ENCODE assay signal across 9 cellular contexts in genomic region chr11:804599-804964, GRCh38. TPM values are rescaled to one million over a fixed set of nuclear protein-coding genes. Genes with fewer than 3 reads are reported as not detected.
DNase-seq lines count a peak whose midpoint lies in the region; ATAC-seq, FAIRE-seq and TF ChIP-seq lines count a peak whose summit lies in the region.
"Had no signal": no experiment of that assay in that cellular context is flagged by ENCODE, and none has a peak within 500 bp of the region (broad histone marks: within the 10 kb centered on the region; RNA-seq: fewer than 3 reads in every experiment).

No MANE protein-coding gene starts in this region.

- H3K9ac ChIP-seq in GM12878 (ENCODE audit: control insufficient read depth, insufficient read depth, low read length): peak overlapping the region; percentile 90

- CTCF ChIA-PET in GM12878 (lab: Yijun Ruan, JAX): no interaction called here

- H3K9me3 ChIP-seq in cardiac muscle cell (ENCODE audit: low read depth) (no peaks in the 10 kb centered on the region), GM12878 (replicated peaks; ENCODE audit: control insufficient read depth, insufficient read depth, low read length) (no peaks in the 10 kb centered on the region), lower lobe of right lung (no peaks in the 10 kb centered on the region), upper lobe of left lung (no peaks in the 10 kb centered on the region)

- H3K79me2 ChIP-seq in GM12878 (ENCODE audit: control insufficient read depth, insufficient read depth, low read length): peaks cover 23% of the 10 kb centered on the region

- SMC1A ChIA-PET in GM12878 (lab: Charles Lee; ENCODE audit: uncharacterized antibody, unreplicated experiment): no interaction called here

- in situ Hi-C loops in GM12878 (cut with MboI): loop anchor here (25.0 kb wide), 1 partner anchor 1583 kb away; the partner anchor contains the start of gene CD81

- WGBS in GM12878 (ENCODE audit: insufficient coverage, insufficient replicate concordance, low lambda C conversion rate, missing lambda C conversion rate): 1% methylated on average over 18 of the region's 18 CpGs
- 6 to 8% methylated on average over 15 to 18 of the region's 18 CpGs for WGBS in upper lobe of left lung, 2 donors

- POLR2A ChIA-PET in GM12878 (lab: Charles Lee): interaction anchor here (2.7 kb wide), 1 partner anchor 15 kb away, joined by 9 read pairs; the partner anchor contains the start of gene PNPLA2

- peak overlapping the region; percentile 95 for H3K4me2 ChIP-seq in GM12878 (ENCODE audit: control insufficient read depth, insufficient read depth)

- no peak for TF ChIP-seq RAD21 in GM12878 (IDR thresholded peaks at IDR 0.05; ENCODE audit: insufficient read depth, low read depth, low read length)

- RAD21 ChIA-PET in GM12878 (lab: Charles Lee; ENCODE audit: unreplicated experiment): interaction anchor here (0.5 kb wide), 1 partner anchor 220 kb away, joined by 3 read pairs; no protein-coding TSS in a partner anchor

- peak overlapping the region; percentile 44 for H2AFZ ChIP-seq in GM12878 (ENCODE audit: control insufficient read depth, low read depth, low read length)

- H3K4me3 ChIP-seq in cardiac muscle cell (peak overlapping the region; percentile 54), GM12878 (peak overlapping the region; percentile 90), lower lobe of right lung (peak overlapping the region; percentile 79), upper lobe of left lung (peak overlapping the region; percentile 57 to 82 (median 62))

- BruUV-seq in GM12878 (replicated peaks; lab: Mats Ljungman, UMichigan): no TSS peak

- FAIRE-seq in GM12878 (lab: Jason Lieb, UNC): no peak
- FAIRE-seq: islet of Langerhans had no signal

- no peak overlapping the region for H3K27ac ChIP-seq in cardiac muscle cell
- peak overlapping the region; percentile 72 for H3K27ac ChIP-seq in GM12878 (ENCODE audit: control insufficient read depth, insufficient read depth)
- H3K27ac ChIP-seq in lower lobe of right lung: peak overlapping the region; percentile 93
- H3K27ac ChIP-seq in upper lobe of left lung: peak overlapping the region; percentile 90 to 96 (median 93)

- intact Hi-C loops in Right ventricle myocardium inferior (cut with DNase I) (no loop called here), GM12878 (cut with micrococcal nuclease; ENCODE audit: unreplicated experiment) (no loop called here), lower lobe of right lung (cut with DNase I) (no loop called here)

- ATAC-seq in Right ventricle myocardium inferior (no peak), GM12878 (no peak), lower lobe of right lung (no peak), upper lobe of left lung (ENCODE audit: low FRiP score in 2 of 2) (no peak), HG03460 (IDR thresholded peaks at IDR 0.05; ENCODE audit: unreplicated experiment) (no peak)

- H3K36me3 ChIP-seq in cardiac muscle cell: no peaks in the 10 kb centered on the region
- peaks cover 0 to 10% of the 10 kb centered on the region in 2 experiments; a peak in 2 of 4 replicates for H3K36me3 ChIP-seq in GM12878 (ENCODE audit: control insufficient read depth in 2 of 2, insufficient read depth in 2 of 2, low read length in 1 of 2)
- H3K36me3 ChIP-seq in lower lobe of right lung: peaks cover 28% of the 10 kb centered on the region
- peaks cover 0 to 29% (median 8%) of the 10 kb centered on the region in 4 donors for H3K36me3 ChIP-seq in upper lobe of left lung

- DNase-seq in cardiac muscle cell (ENCODE audit: low read depth in 1 of 2, low spot score in 1 of 2) (no peak), Right ventricle myocardium inferior (ENCODE audit: missing footprints) (no peak), GM12878 (ENCODE audit: low read depth, low spot score) (no peak), lower lobe of right lung (no peak), upper lobe of left lung (no peak), NCI-H128 (lab: John Stamatoyannopoulos, UW; ENCODE audit: unreplicated experiment) (no peak), HPDE6-E6E7 (ENCODE audit: extremely low spot score) (no peak)

- no peak for TF ChIP-seq POLR2A in GM12878 (IDR thresholded peaks at IDR 0.05; ENCODE audit: low read depth, low read length)
- TF ChIP-seq POLR2A in upper lobe of left lung (IDR thresholded peaks at IDR 0.05): no peak

- TF ChIP-seq CTCF in cardiac muscle cell (IDR thresholded peaks at IDR 0.05; ENCODE audit: low read depth, low read length) (no peak), GM12878 (IDR thresholded peaks at IDR 0.05 in 2 of 3, conservative IDR thresholded peaks at IDR 0.05 in 1 of 3; ENCODE audit: control insufficient read depth in 2 of 3, extremely low read depth in 1 of 3, insufficient read depth in 1 of 3, low read depth in 3 of 3, low read length in 3 of 3) (no peak), lower lobe of right lung (IDR thresholded peaks at IDR 0.05) (no peak), upper lobe of left lung (IDR thresholded peaks at IDR 0.05) (peak in 1 of 6 experiments; percentile 12)

- H3K27me3 ChIP-seq in cardiac muscle cell: no peaks in the 10 kb centered on the region
- H3K27me3 ChIP-seq in GM12878 (replicated peaks in 1 of 2; ENCODE audit: control insufficient read depth in 2 of 2, insufficient read depth in 2 of 2, low read length in 1 of 2): no peaks in the 10 kb centered on the region
- no peaks in the 10 kb centered on the region for H3K27me3 ChIP-seq in lower lobe of right lung (ENCODE audit: low read depth)
- no peaks in the 10 kb centered on the region for H3K27me3 ChIP-seq in upper lobe of left lung

- no peak for TF ChIP-seq EP300 in GM12878 (IDR thresholded peaks at IDR 0.05; ENCODE audit: borderline replicate concordance in 1 of 2, control insufficient read depth in 1 of 2, low read depth in 2 of 2, low read length in 2 of 2)
- TF ChIP-seq EP300 in upper lobe of left lung (IDR thresholded peaks at IDR 0.05): no peak

- no peaks in the 10 kb centered on the region for H4K20me1 ChIP-seq in GM12878 (ENCODE audit: control insufficient read depth, insufficient read depth)

- H3K4me1 ChIP-seq in cardiac muscle cell (ENCODE audit: low read depth) (peaks cover 12% of the 10 kb centered on the region), GM12878 (ENCODE audit: control insufficient read depth, insufficient read depth, low read length) (peaks cover 12% of the 10 kb centered on the region), lower lobe of right lung (peaks cover 34% of the 10 kb centered on the region), upper lobe of left lung (peaks cover 21 to 36% (median 28%) of the 10 kb centered on the region in 4 donors)

RNA-seq across cellular contexts. Expression of gene PIDD1, which starts 0.4 kb away (rescaled TPM):
- total RNA-seq in cardiac muscle cell (24.0 and 36.8 TPM in 2 replicates), Right ventricle myocardium inferior (7.2 TPM), GM12878 (2014; rRNA removed) (15.6 and 19.1 TPM in 2 replicates), GM12878 (2014; rRNA removed; fragmentation: Illumina TruSeq; extraction: Trizol) (3.8 and 4.0 TPM in 2 replicates), GM12878 (2021) (33.7 and 42.0 TPM in 2 replicates), lower lobe of right lung (12.6 TPM), upper lobe of left lung (10 to 100 TPM in 5 of 6 donors, 1 to 10 TPM in 1; 5.2 to 76.5 (median 15.4) TPM)
- polyA plus RNA-seq in cardiac muscle cell (33.4 and 40.2 TPM in 2 replicates), GM12878 (2011; rRNA removed) (2.8 and 8.0 TPM in 2 replicates), GM12878 (2014; fragmentation: Illumina TruSeq; extraction: Trizol) (0.54 and 2.1 TPM in 2 replicates), GM12878 (2014; fragmentation: Nextera tagmentation; extraction: Ambion mirVana) (under 1 TPM; 0.11 to 0.84 TPM), GM12878 (2014; rRNA removed) (52.2 and 64.4 TPM in 2 replicates), GM12878 (2016; fragmentation: Nextera tagmentation; extraction: Ambion mirVana) (10 to 100 TPM; 52.6 to 53.6 TPM)
- 27.7 and 33.8 TPM in 2 replicates for total RNA-seq in GM12878 (2013; cell fraction: nucleolus; rRNA removed)
- polyA plus RNA-seq in GM12878 (2011; ENCODE audit: low read depth): 5.8 TPM
- 15.9 and 28.4 TPM in 2 replicates for polyA plus RNA-seq in GM12878 (2011; cell fraction: cytosol; rRNA removed)
- 277 and 344 TPM in 2 replicates for polyA plus RNA-seq in GM12878 (2011; cell fraction: nucleus; rRNA removed)
- 23.5 and 27.2 TPM in 2 replicates for polyA plus RNA-seq in GM12878 (2012)
- 3.9 and 12.7 TPM in 2 replicates for polyA minus RNA-seq in GM12878 (2011; rRNA and poly(A)+ RNA removed)
- polyA minus RNA-seq in GM12878 (2011; cell fraction: cytosol; rRNA and poly(A)+ RNA removed): 7.5 and 9.9 TPM in 2 replicates
- polyA minus RNA-seq in GM12878 (2011; cell fraction: nucleus; rRNA and poly(A)+ RNA removed): 30.1 and 49.1 TPM in 2 replicates

RNA-seq across cellular contexts. Expression of gene RPLP2, which starts 5.2 kb away (rescaled TPM):
- total RNA-seq in cardiac muscle cell (523 and 1,109 TPM in 2 replicates), Right ventricle myocardium inferior (1,110 TPM), GM12878 (2014; rRNA removed) (1,170 and 1,176 TPM in 2 replicates), GM12878 (2014; rRNA removed; fragmentation: Illumina TruSeq; extraction: Trizol) (1,135 and 1,241 TPM in 2 replicates), GM12878 (2021) (3,558 and 3,573 TPM in 2 replicates), lower lobe of right lung (1,518 TPM), upper lobe of left lung (1,000 to 10,000 TPM in 2 of 6 donors, 100 to 1,000 TPM in 4; 451 to 1,926 (median 773) TPM)
- polyA plus RNA-seq in cardiac muscle cell (496 and 502 TPM in 2 replicates), GM12878 (2011; rRNA removed) (443 and 711 TPM in 2 replicates), GM12878 (2014; fragmentation: Illumina TruSeq; extraction: Trizol) (125 and 488 TPM in 2 replicates), GM12878 (2014; fragmentation: Nextera tagmentation; extraction: Ambion mirVana) (1,000 to 10,000 TPM; 1,446 to 3,075 TPM), GM12878 (2014; rRNA removed) (1,595 and 1,805 TPM in 2 replicates), GM12878 (2016; fragmentation: Nextera tagmentation; extraction: Ambion mirVana) (1,000 to 10,000 TPM; 1,515 to 1,516 TPM)
- 58.4 and 73.0 TPM in 2 replicates for total RNA-seq in GM12878 (2013; cell fraction: nucleolus; rRNA removed)
- polyA plus RNA-seq in GM12878 (2011; ENCODE audit: low read depth): 3,216 TPM
- polyA plus RNA-seq in GM12878 (2011; cell fraction: cytosol; rRNA removed): 1,333 and 1,853 TPM in 2 replicates
- polyA plus RNA-seq in GM12878 (2011; cell fraction: nucleus; rRNA removed): 557 and 616 TPM in 2 replicates
- polyA plus RNA-seq in GM12878 (2012): 3,626 and 3,659 TPM in 2 replicates
- 655 and 1,020 TPM in 2 replicates for polyA minus RNA-seq in GM12878 (2011; rRNA and poly(A)+ RNA removed)
- 836 and 935 TPM in 2 replicates for polyA minus RNA-seq in GM12878 (2011; cell fraction: cytosol; rRNA and poly(A)+ RNA removed)
- polyA minus RNA-seq in GM12878 (2011; cell fraction: nucleus; rRNA and poly(A)+ RNA removed): 148 and 193 TPM in 2 replicates

RNA-seq across cellular contexts. Expression of gene SLC25A22, which starts 6.5 kb away (rescaled TPM):
- total RNA-seq in cardiac muscle cell (17.6 and 34.7 TPM in 2 replicates), Right ventricle myocardium inferior (2.6 TPM), GM12878 (2014; rRNA removed) (7.5 and 8.3 TPM in 2 replicates), GM12878 (2014; rRNA removed; fragmentation: Illumina TruSeq; extraction: Trizol) (3.6 and 3.9 TPM in 2 replicates), GM12878 (2021) (22.8 and 27.0 TPM in 2 replicates), lower lobe of right lung (18.2 TPM), upper lobe of left lung (10 to 100 TPM; 13.6 to 29.3 (median 22.3) TPM)
- polyA plus RNA-seq in cardiac muscle cell (18.9 and 21.2 TPM in 2 replicates), GM12878 (2011; rRNA removed) (2.9 and 8.0 TPM in 2 replicates), GM12878 (2014; fragmentation: Illumina TruSeq; extraction: Trizol) (0.68 and 3.3 TPM in 2 replicates), GM12878 (2014; fragmentation: Nextera tagmentation; extraction: Ambion mirVana) (under 1 TPM; 0.27 to 0.46 TPM), GM12878 (2014; rRNA removed) (14.8 and 21.1 TPM in 2 replicates), GM12878 (2016; fragmentation: Nextera tagmentation; extraction: Ambion mirVana) (10 to 100 TPM; 14.4 to 18.4 TPM)
- 16.7 and 17.1 TPM in 2 replicates for total RNA-seq in GM12878 (2013; cell fraction: nucleolus; rRNA removed)
- 2.6 TPM for polyA plus RNA-seq in GM12878 (2011; ENCODE audit: low read depth)
- 5.8 and 10.9 TPM in 2 replicates for polyA plus RNA-seq in GM12878 (2011; cell fraction: cytosol; rRNA removed)
- polyA plus RNA-seq in GM12878 (2011; cell fraction: nucleus; rRNA removed): 86.1 and 121 TPM in 2 replicates
- polyA plus RNA-seq in GM12878 (2012): 13.0 and 13.2 TPM in 2 replicates
- polyA minus RNA-seq in GM12878 (2011; rRNA and poly(A)+ RNA removed): 10.6 and 12.7 TPM in 2 replicates
- polyA minus RNA-seq in GM12878 (2011; cell fraction: cytosol; rRNA and poly(A)+ RNA removed): 9.0 and 9.8 TPM in 2 replicates
- 16.7 and 27.7 TPM in 2 replicates for polyA minus RNA-seq in GM12878 (2011; cell fraction: nucleus; rRNA and poly(A)+ RNA removed)

RNA-seq across cellular contexts. Expression of gene PNPLA2, which starts 14.1 kb away (rescaled TPM):
- total RNA-seq in cardiac muscle cell (59.9 and 99.9 TPM in 2 replicates), Right ventricle myocardium inferior (321 TPM), GM12878 (2014; rRNA removed) (9.3 and 9.8 TPM in 2 replicates), GM12878 (2014; rRNA removed; fragmentation: Illumina TruSeq; extraction: Trizol) (2.5 and 4.2 TPM in 2 replicates), GM12878 (2021) (33.4 and 34.0 TPM in 2 replicates), lower lobe of right lung (137 TPM), upper lobe of left lung (100 to 1,000 TPM in 4 of 6 donors, 10 to 100 TPM in 2; 74.5 to 303 (median 164) TPM)
- polyA plus RNA-seq in cardiac muscle cell (81.6 and 91.1 TPM in 2 replicates), GM12878 (2011; rRNA removed) (1.7 and 5.1 TPM in 2 replicates), GM12878 (2014; fragmentation: Illumina TruSeq; extraction: Trizol) (1.5 and 6.4 TPM in 2 replicates), GM12878 (2014; fragmentation: Nextera tagmentation; extraction: Ambion mirVana) (under 1 TPM; 0.19 to 0.62 TPM), GM12878 (2014; rRNA removed) (18.3 and 26.5 TPM in 2 replicates), GM12878 (2016; fragmentation: Nextera tagmentation; extraction: Ambion mirVana) (10 to 100 TPM; 15.5 to 16.1 TPM)
- 29.4 and 31.7 TPM in 2 replicates for total RNA-seq in GM12878 (2013; cell fraction: nucleolus; rRNA removed)
- polyA plus RNA-seq in GM12878 (2011; ENCODE audit: low read depth): 10.9 TPM
- 6.0 and 8.6 TPM in 2 replicates for polyA plus RNA-seq in GM12878 (2011; cell fraction: cytosol; rRNA removed)
- 225 and 234 TPM in 2 replicates for polyA plus RNA-seq in GM12878 (2011; cell fraction: nucleus; rRNA removed)
- 29.5 and 33.5 TPM in 2 replicates for polyA plus RNA-seq in GM12878 (2012)
- 9.9 and 21.7 TPM in 2 replicates for polyA minus RNA-seq in GM12878 (2011; rRNA and poly(A)+ RNA removed)
- 7.4 and 10.4 TPM in 2 replicates for polyA minus RNA-seq in GM12878 (2011; cell fraction: cytosol; rRNA and poly(A)+ RNA removed)
- polyA minus RNA-seq in GM12878 (2011; cell fraction: nucleus; rRNA and poly(A)+ RNA removed): 51.3 and 63.1 TPM in 2 replicates

RNA-seq across cellular contexts. Expression of gene CEND1, which starts 14.7 kb away (rescaled TPM):
- 1.6 and 7.6 TPM in 2 replicates for total RNA-seq in cardiac muscle cell
- 1.7 and 8.2 TPM in 2 replicates for polyA plus RNA-seq in cardiac muscle cell
- not detected for total RNA-seq in Right ventricle myocardium inferior
- total RNA-seq in GM12878 (2013; cell fraction: nucleolus; rRNA removed): 0.59 and 1.2 TPM in 2 replicates
- 5.5 and 7.2 TPM in 2 replicates for total RNA-seq in GM12878 (2014; rRNA removed)
- total RNA-seq in GM12878 (2014; rRNA removed; fragmentation: Illumina TruSeq; extraction: Trizol): 1.3 and 2.2 TPM in 2 replicates
- total RNA-seq in GM12878 (2021): 6.9 and 9.0 TPM in 2 replicates
- polyA plus RNA-seq in GM12878 (2011; ENCODE audit: low read depth): 0.83 TPM
- polyA plus RNA-seq in GM12878 (2011; rRNA removed): 0.22 and 0.31 TPM in 2 replicates
- 1.2 and 1.5 TPM in 2 replicates for polyA plus RNA-seq in GM12878 (2011; cell fraction: cytosol; rRNA removed)
- 1.2 and 2.8 TPM in 2 replicates for polyA plus RNA-seq in GM12878 (2011; cell fraction: nucleus; rRNA removed)
- 2.0 and 3.4 TPM in 2 replicates for polyA plus RNA-seq in GM12878 (2012)
- polyA plus RNA-seq in GM12878 (2014; fragmentation: Illumina TruSeq; extraction: Trizol): 0.35 and 1.4 TPM in 2 replicates
- under 1 TPM in 1 of 2 experiments, not detected in 1; 0.55 TPM for polyA plus RNA-seq in GM12878 (2014; fragmentation: Nextera tagmentation; extraction: Ambion mirVana)
- polyA plus RNA-seq in GM12878 (2014; rRNA removed): 7.3 and 10.1 TPM in 2 replicates
- polyA plus RNA-seq in GM12878 (2016; fragmentation: Nextera tagmentation; extraction: Ambion mirVana): 10 to 100 TPM; 12.7 to 13.6 TPM
- polyA minus RNA-seq in GM12878 (2011; rRNA and poly(A)+ RNA removed): 0.21 TPM in 1 of 2 replicates, not detected in the other
- polyA minus RNA-seq in GM12878 (2011; cell fraction: cytosol; rRNA and poly(A)+ RNA removed): 0.67 and 1.4 TPM in 2 replicates
- 0.36 and 0.77 TPM in 2 replicates for polyA minus RNA-seq in GM12878 (2011; cell fraction: nucleus; rRNA and poly(A)+ RNA removed)
- total RNA-seq in lower lobe of right lung: not detected
- not detected for total RNA-seq in upper lobe of left lung
